9 cellular contexts compared by ENCODE assay signal in the genomic region with DNA sequence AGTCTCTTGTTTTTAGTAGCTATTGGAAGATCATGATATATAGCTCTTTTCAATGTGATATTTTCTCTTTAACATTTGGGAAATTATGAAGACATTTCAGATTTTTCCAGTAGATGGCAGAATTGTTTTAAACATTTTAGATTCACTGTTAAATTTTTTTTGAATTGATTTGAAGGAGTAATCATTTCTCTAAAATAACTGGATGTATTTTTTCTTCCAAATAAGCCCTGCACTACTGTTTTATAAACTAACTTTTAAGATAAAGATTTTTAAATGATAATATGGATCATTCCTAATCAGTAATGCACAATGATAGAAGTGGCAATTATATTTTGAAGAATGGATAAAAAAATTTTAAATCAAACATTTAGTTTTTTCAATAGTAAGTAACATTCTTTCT. TPM values are rescaled to one million over a fixed set of nuclear protein-coding genes. Genes with fewer than 3 reads are reported as not detected.
A peak's percentile ranks its signal among the peaks of the same experiment; 100 is the strongest.
DNase-seq lines count a peak whose midpoint lies in the region; ATAC-seq and TF ChIP-seq lines count a peak whose summit lies in the region.
"Had no signal": no experiment of that assay in that cellular context is flagged by ENCODE, and none has a peak within 500 bp of the region (broad histone marks: within the 10 kb centered on the region; RNA-seq: fewer than 3 reads in every experiment).

No MANE protein-coding gene starts in this region.

- H3K36me3 Mint-ChIP-seq in activated T-helper 17 cell treated with anti-CD3 and anti-CD28 coated beads, Interleukin-2, amount 50 U/mL, for 72 hours (ENCODE audit: low read depth), result no peaks in the 10 kb centered on the region

- H3K27me3 Mint-ChIP-seq in activated T-helper 17 cell treated with anti-CD3 and anti-CD28 coated beads, Interleukin-2, amount 50 U/mL, for 72 hours, result no peaks in the 10 kb centered on the region

- ATAC-seq in GM18868 (IDR thresholded peaks at IDR 0.05; ENCODE audit: unreplicated experiment) (no peak), GM21526 (IDR thresholded peaks at IDR 0.05; ENCODE audit: low FRiP score, unreplicated experiment) (no peak)
- ATAC-seq in activated T-helper 17 cell treated with anti-CD3 and anti-CD28 coated beads, Interleukin-2, amount 50 U/mL, for 72 hours (replicated peaks), result no peak

- peak; percentile 31 for TF ChIP-seq CTCF in choroid plexus epithelial cell (conservative IDR thresholded peaks at IDR 0.05; ENCODE audit: low read depth, low read length)

- H3K9me3 Mint-ChIP-seq in activated T-helper 17 cell treated with anti-CD3 and anti-CD28 coated beads, Interleukin-2, amount 50 U/mL, for 72 hours, result no peaks in the 10 kb centered on the region

- DNase-seq in NCI-H1417 (lab: John Stamatoyannopoulos, UW), result peak in 2 of 3 experiments; percentile 16 to 38
- DNase-seq in NCI-H1417 treated with DMSO at 0.1 percent for 48 hours (lab: John Stamatoyannopoulos, UW), result no peak
- peak; percentile 19 for DNase-seq in NCI-H1105 treated with DMSO at 0.1 percent for 48 hours (lab: John Stamatoyannopoulos, UW)
- DNase-seq in choroid plexus epithelial cell (ENCODE audit: low read depth), result peak; percentile 52
- DNase-seq in pons (ENCODE audit: low spot score), result peak; percentile 37
- DNase-seq: NCI-H2029 treated with DMSO at 0.1 percent for 48 hours had no signal

- no peak overlapping the region for H3K4me3 Mint-ChIP-seq in activated T-helper 17 cell treated with anti-CD3 and anti-CD28 coated beads, Interleukin-2, amount 50 U/mL, for 72 hours

- no peak overlapping the region for H3K27ac Mint-ChIP-seq in activated T-helper 17 cell treated with anti-CD3 and anti-CD28 coated beads, Interleukin-2, amount 50 U/mL, for 72 hours

- H3K4me1 Mint-ChIP-seq in activated T-helper 17 cell treated with anti-CD3 and anti-CD28 coated beads, Interleukin-2, amount 50 U/mL, for 72 hours, result no peaks in the 10 kb centered on the region

- H3K4me3 ChIP-seq in choroid plexus epithelial cell (ENCODE audit: low read depth, low read length), result no peak overlapping the region

RNA-seq across cellular contexts. Expression of a gene that starts 14.2 kb away (rescaled TPM):
- 10 to 100 TPM; 13.6 to 30.4 TPM for total RNA-seq in activated T-helper 17 cell treated with anti-CD3 and anti-CD28 coated beads, Interleukin-2, amount 50 U/mL, for 72 hours

RNA-seq across cellular contexts. Expression of a gene that starts 14.3 kb away (rescaled TPM):
- total RNA-seq in activated T-helper 17 cell treated with anti-CD3 and anti-CD28 coated beads, Interleukin-2, amount 50 U/mL, for 72 hours, result 10 to 100 TPM in 1 of 2 donors, 1 to 10 TPM in 1; 6.8 to 11.2 TPM
